Comparison of ENCODE assay signal across 1 cellular context in the genomic region with DNA sequence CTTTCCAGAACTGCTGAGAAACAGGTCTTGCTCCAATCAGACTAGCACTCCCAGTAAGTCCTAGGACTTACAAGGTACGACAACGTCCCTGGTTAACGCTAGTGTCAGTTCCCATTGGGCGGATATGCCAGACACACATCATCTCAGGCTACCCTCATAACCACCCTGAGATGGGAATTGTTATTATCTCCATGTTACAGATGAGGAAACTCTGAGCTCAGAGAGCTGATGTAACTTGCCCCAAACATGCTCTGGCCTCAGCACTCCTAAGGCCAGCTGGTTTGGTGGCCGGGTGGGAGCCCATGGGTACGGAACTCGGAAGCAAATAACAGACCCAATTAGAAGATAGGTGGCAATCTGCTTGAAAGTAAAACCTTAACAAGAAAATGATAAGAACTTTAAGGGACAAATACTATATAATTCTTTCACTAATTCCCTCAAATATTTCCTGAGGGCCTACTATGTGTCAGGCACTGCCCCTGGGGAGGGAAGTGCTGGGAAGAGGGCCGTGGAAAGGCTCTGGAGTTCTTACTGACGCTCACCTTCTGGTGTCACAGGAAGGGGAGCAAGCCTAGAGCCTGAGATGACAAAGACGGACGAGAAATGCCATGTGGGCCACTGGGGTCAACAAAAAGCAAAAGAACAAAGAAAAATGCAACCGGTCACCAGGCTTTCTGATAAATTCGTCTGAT.
TF ChIP-seq lines count a peak whose summit lies in the region.

No MANE protein-coding gene starts in this region.

TF ChIP-seq in H1, 55 proteins besides CTCF, POLR2A, EP300 and RAD21:
- no peak for TF ChIP-seq RFX5 (IDR thresholded peaks at IDR 0.05; ENCODE audit: borderline replicate concordance, low read depth, low read length)
- no peak for TF ChIP-seq ASH2L (IDR thresholded peaks at IDR 0.05; ENCODE audit: low read length)
- no peak for TF ChIP-seq TCF12 (IDR thresholded peaks at IDR 0.05; ENCODE audit: low read depth, low read length)
